ENCODE assay signal across 37 cellular contexts in the genomic region with DNA sequence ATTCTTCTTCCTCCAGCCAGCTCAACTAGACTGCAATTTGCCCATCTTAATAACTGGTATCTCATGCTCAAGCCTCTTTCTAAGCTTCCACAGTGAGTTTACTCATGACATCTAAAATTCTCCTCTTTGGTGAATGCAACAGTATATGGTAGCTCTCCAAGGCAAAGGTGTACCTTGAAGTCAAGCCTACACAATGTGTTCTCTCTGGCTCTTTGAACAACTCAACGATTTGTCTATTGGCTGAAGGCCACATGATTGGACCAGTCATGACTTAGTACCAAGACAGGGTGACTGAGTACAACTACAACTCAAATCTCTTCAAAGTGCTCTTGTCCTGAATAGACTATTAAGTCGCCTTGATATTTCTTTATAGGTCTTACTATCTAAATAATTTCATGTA.
"Had no signal": no experiment of that assay in that cellular context is flagged by ENCODE, and none has a peak within 500 bp of the region (broad histone marks: within the 10 kb centered on the region; RNA-seq: fewer than 3 reads in every experiment).

No MANE protein-coding gene starts in this region.

- H3K27ac ChIP-seq: adrenal gland, ascending aorta, body of pancreas, brain microvascular endothelial cell, cardiac muscle cell had no signal

- ATAC-seq: activated naive CD4-positive, alpha-beta T cell treated with anti-CD3 and anti-CD28 coated beads, Interleukin-2, amount 50 U/mL, for 72 hours; activated naive CD8-positive, alpha-beta T cell treated with anti-CD3 and anti-CD28 coated beads, Interleukin-2, amount 50 U/mL, for 24 hours; activated T-cell treated with anti-CD3 and anti-CD28 coated beads, Interleukin-2, amount 50 U/mL, for 4 hours; activated T-cell treated with anti-CD3 and anti-CD28 coated beads, Interleukin-2, amount 50 U/mL, for 72 hours; activated T-helper 17 cell treated with anti-CD3 and anti-CD28 coated beads, Interleukin-2, amount 50 U/mL, for 72 hours; body of pancreas had no signal

- H3K9me3 Mint-ChIP-seq: activated naive CD4-positive, alpha-beta T cell treated with anti-CD3 and anti-CD28 coated beads for 36 hours; activated naive CD4-positive, alpha-beta T cell treated with anti-CD3 and anti-CD28 coated beads, Interleukin-2, amount 10 ng/mL, durations not matched to agents 7 days and 5 days; activated naive CD4-positive, alpha-beta T cell treated with anti-CD3 and anti-CD28 coated beads, Interleukin-2, amount 50 U/mL, for 24 hours; activated naive CD4-positive, alpha-beta T cell treated with anti-CD3 and anti-CD28 coated beads, Interleukin-2, amount 50 U/mL, for 72 hours; activated naive CD8-positive, alpha-beta T cell treated with anti-CD3 and anti-CD28 coated beads for 36 hours; activated naive CD8-positive, alpha-beta T cell treated with anti-CD3 and anti-CD28 coated beads, Interleukin-2, amount 10 ng/mL, durations not matched to agents 7 days and 5 days; activated naive CD8-positive, alpha-beta T cell treated with anti-CD3 and anti-CD28 coated beads, Interleukin-2, amount 50 U/mL, for 24 hours; activated T-cell treated with anti-CD3 and anti-CD28 coated beads, Interleukin-2, amount 50 U/mL, for 24 hours; activated T-cell treated with anti-CD3 and anti-CD28 coated beads, Interleukin-2, amount 50 U/mL, for 4 hours; activated T-helper 1 cell treated with anti-CD3 and anti-CD28 coated beads, Interleukin-12 subunit alpha, Interleukin-12 subunit beta, Interleukin-2, Interleukin-4 antibody, amounts not matched to agents 30 ng/mL and 10 ng/mL and 1 ng/mL, durations not matched to agents 14 hours and 24 hours and 36 hours; activated T-helper 17 cell treated with anti-CD3 and anti-CD28 coated beads, Interleukin-2, amount 50 U/mL, for 72 hours; activated T-helper 2 cell treated with anti-CD3 and anti-CD28 coated beads, Interferon-gamma antibody, Interleukin-2, Interleukin-4, amounts not matched to agents 10 μg/mL and 5 μg/mL and 100 μg/mL, durations not matched to agents 14 hours and 24 hours and 36 hours; brain had no signal

- H3K27me3 ChIP-seq: adrenal gland, ascending aorta, brain microvascular endothelial cell, cardiac muscle cell had no signal

- H3K4me3 ChIP-seq: adrenal gland, ascending aorta, body of pancreas, cardiac muscle cell had no signal

- H3K9me3 ChIP-seq: adrenal gland, ascending aorta, body of pancreas had no signal

- H3K4me1 Mint-ChIP-seq: activated naive CD4-positive, alpha-beta T cell treated with anti-CD3 and anti-CD28 coated beads, Interleukin-2, amount 10 ng/mL, durations not matched to agents 7 days and 5 days; activated naive CD4-positive, alpha-beta T cell treated with anti-CD3 and anti-CD28 coated beads, Interleukin-2, amount 50 U/mL, for 24 hours; activated naive CD8-positive, alpha-beta T cell treated with anti-CD3 and anti-CD28 coated beads for 36 hours; activated naive CD8-positive, alpha-beta T cell treated with anti-CD3 and anti-CD28 coated beads, Interleukin-2, amount 10 ng/mL, durations not matched to agents 7 days and 5 days; activated naive CD8-positive, alpha-beta T cell treated with anti-CD3 and anti-CD28 coated beads, Interleukin-2, amount 50 U/mL, for 24 hours; activated T-helper 17 cell treated with anti-CD3 and anti-CD28 coated beads, Interleukin-2, amount 50 U/mL, for 72 hours; brain; central memory CD8-positive, alpha-beta T cell had no signal

- DNase-seq: activated effector memory CD4-positive, alpha-beta T cell treated with anti-CD3 and anti-CD28 coated beads, Interleukin-2, amount 50 U/mL, for 16 hours; activated effector memory CD4-positive, alpha-beta T cell treated with Interleukin-2 at 50 U/mL for 16 hours; activated gamma-delta T cell; activated gamma-delta T cell treated with Interleukin-2 at 50 U/mL for 16 hours; activated naive CD4-positive, alpha-beta T cell; activated naive CD4-positive, alpha-beta T cell treated with anti-CD3 and anti-CD28 coated beads for 36 hours; activated naive CD4-positive, alpha-beta T cell treated with anti-CD3 and anti-CD28 coated beads, Interleukin-2, amount 10 ng/mL, durations not matched to agents 7 days and 5 days; activated naive CD4-positive, alpha-beta T cell treated with anti-CD3 and anti-CD28 coated beads, Interleukin-2, amount 50 U/mL, for 16 hours; activated naive CD4-positive, alpha-beta T cell treated with Interleukin-2 at 50 U/mL for 16 hours; activated naive CD8-positive, alpha-beta T cell treated with anti-CD3 and anti-CD28 coated beads for 36 hours; activated naive CD8-positive, alpha-beta T cell treated with anti-CD3 and anti-CD28 coated beads, Interleukin-2, amount 10 ng/mL, durations not matched to agents 7 days and 5 days; activated naive CD8-positive, alpha-beta T cell treated with anti-CD3 and anti-CD28 coated beads, Interleukin-2, amount 50 U/mL, for 24 hours; activated T-cell treated with anti-CD3 and anti-CD28 coated beads, Interleukin-2, amount 50 U/mL, for 1 hour; activated T-cell treated with anti-CD3 and anti-CD28 coated beads, Interleukin-2, amount 50 U/mL, for 24 hours; activated T-cell treated with anti-CD3 and anti-CD28 coated beads, Interleukin-2, amount 50 U/mL, for 4 hours; activated T-cell treated with anti-CD3 and anti-CD28 coated beads, Interleukin-2, amount 50 U/mL, for 48 hours; activated T-cell treated with anti-CD3 and anti-CD28 coated beads, Interleukin-2, amount 50 U/mL, for 72 hours; adrenal gland; amniotic stem cell; amygdala; anterior cingulate cortex; aorta; body of pancreas; brain microvascular endothelial cell; caudate nucleus; central memory CD4-positive, alpha-beta T cell; cerebellar nuclear complex had no signal

- H3K36me3 Mint-ChIP-seq: activated naive CD4-positive, alpha-beta T cell treated with anti-CD3 and anti-CD28 coated beads, Interleukin-2, amount 10 ng/mL, durations not matched to agents 7 days and 5 days; activated naive CD4-positive, alpha-beta T cell treated with anti-CD3 and anti-CD28 coated beads, Interleukin-2, amount 50 U/mL, for 24 hours; activated naive CD4-positive, alpha-beta T cell treated with anti-CD3 and anti-CD28 coated beads, Interleukin-2, amount 50 U/mL, for 72 hours; activated naive CD8-positive, alpha-beta T cell; activated naive CD8-positive, alpha-beta T cell treated with anti-CD3 and anti-CD28 coated beads for 36 hours; activated naive CD8-positive, alpha-beta T cell treated with anti-CD3 and anti-CD28 coated beads, Interleukin-2, amount 10 ng/mL, durations not matched to agents 7 days and 5 days; brain had no signal

- H3K36me3 ChIP-seq: adrenal gland, ascending aorta, brain microvascular endothelial cell, cardiac muscle cell had no signal

- H3K4me1 ChIP-seq: adrenal gland, ascending aorta, body of pancreas had no signal

- H3K27me3 Mint-ChIP-seq: activated naive CD4-positive, alpha-beta T cell treated with anti-CD3 and anti-CD28 coated beads, Interleukin-2, amount 10 ng/mL, durations not matched to agents 7 days and 5 days; activated naive CD8-positive, alpha-beta T cell; activated naive CD8-positive, alpha-beta T cell treated with anti-CD3 and anti-CD28 coated beads for 36 hours; activated naive CD8-positive, alpha-beta T cell treated with anti-CD3 and anti-CD28 coated beads, Interleukin-2, amount 10 ng/mL, durations not matched to agents 7 days and 5 days; activated naive CD8-positive, alpha-beta T cell treated with anti-CD3 and anti-CD28 coated beads, Interleukin-2, amount 50 U/mL, for 24 hours; activated T-cell treated with anti-CD3 and anti-CD28 coated beads, Interleukin-2, amount 50 U/mL, for 24 hours; activated T-helper 17 cell treated with anti-CD3 and anti-CD28 coated beads, Interleukin-2, amount 50 U/mL, for 72 hours had no signal

- H3K4me3 Mint-ChIP-seq: activated naive CD4-positive, alpha-beta T cell treated with anti-CD3 and anti-CD28 coated beads for 36 hours; activated naive CD4-positive, alpha-beta T cell treated with anti-CD3 and anti-CD28 coated beads, Interleukin-2, amount 10 ng/mL, durations not matched to agents 7 days and 5 days; activated naive CD4-positive, alpha-beta T cell treated with anti-CD3 and anti-CD28 coated beads, Interleukin-2, amount 50 U/mL, for 24 hours; activated naive CD8-positive, alpha-beta T cell; activated naive CD8-positive, alpha-beta T cell treated with anti-CD3 and anti-CD28 coated beads for 36 hours; activated naive CD8-positive, alpha-beta T cell treated with anti-CD3 and anti-CD28 coated beads, Interleukin-2, amount 10 ng/mL, durations not matched to agents 7 days and 5 days; activated naive CD8-positive, alpha-beta T cell treated with anti-CD3 and anti-CD28 coated beads, Interleukin-2, amount 50 U/mL, for 24 hours; activated T-cell treated with anti-CD3 and anti-CD28 coated beads, Interleukin-2, amount 50 U/mL, for 24 hours; activated T-cell treated with anti-CD3 and anti-CD28 coated beads, Interleukin-2, amount 50 U/mL, for 4 hours; activated T-cell treated with anti-CD3 and anti-CD28 coated beads, Interleukin-2, amount 50 U/mL, for 72 hours; activated T-helper 1 cell treated with anti-CD3 and anti-CD28 coated beads, Interleukin-12 subunit alpha, Interleukin-12 subunit beta, Interleukin-2, Interleukin-4 antibody, amounts not matched to agents 30 ng/mL and 10 ng/mL and 1 ng/mL, durations not matched to agents 14 hours and 24 hours and 36 hours; activated T-helper 17 cell treated with anti-CD3 and anti-CD28 coated beads, Interleukin-2, amount 50 U/mL, for 72 hours; brain; central memory CD8-positive, alpha-beta T cell had no signal

- H3K27ac Mint-ChIP-seq: activated naive CD4-positive, alpha-beta T cell treated with anti-CD3 and anti-CD28 coated beads for 36 hours; activated naive CD4-positive, alpha-beta T cell treated with anti-CD3 and anti-CD28 coated beads, Interleukin-2, amount 10 ng/mL, durations not matched to agents 7 days and 5 days; activated naive CD4-positive, alpha-beta T cell treated with anti-CD3 and anti-CD28 coated beads, Interleukin-2, amount 50 U/mL, for 24 hours; activated naive CD4-positive, alpha-beta T cell treated with anti-CD3 and anti-CD28 coated beads, Interleukin-2, amount 50 U/mL, for 72 hours; activated naive CD8-positive, alpha-beta T cell; activated naive CD8-positive, alpha-beta T cell treated with anti-CD3 and anti-CD28 coated beads for 36 hours; activated naive CD8-positive, alpha-beta T cell treated with anti-CD3 and anti-CD28 coated beads, Interleukin-2, amount 10 ng/mL, durations not matched to agents 7 days and 5 days; activated naive CD8-positive, alpha-beta T cell treated with anti-CD3 and anti-CD28 coated beads, Interleukin-2, amount 50 U/mL, for 24 hours; activated T-cell treated with anti-CD3 and anti-CD28 coated beads, Interleukin-2, amount 50 U/mL, for 24 hours; activated T-cell treated with anti-CD3 and anti-CD28 coated beads, Interleukin-2, amount 50 U/mL, for 72 hours; activated T-helper 1 cell treated with anti-CD3 and anti-CD28 coated beads, Interleukin-12 subunit alpha, Interleukin-12 subunit beta, Interleukin-2, Interleukin-4 antibody, amounts not matched to agents 30 ng/mL and 10 ng/mL and 1 ng/mL, durations not matched to agents 14 hours and 24 hours and 36 hours; activated T-helper 17 cell treated with anti-CD3 and anti-CD28 coated beads, Interleukin-2, amount 50 U/mL, for 72 hours; activated T-helper 2 cell treated with anti-CD3 and anti-CD28 coated beads, Interferon-gamma antibody, Interleukin-2, Interleukin-4, amounts not matched to agents 10 μg/mL and 5 μg/mL and 100 μg/mL, durations not matched to agents 14 hours and 24 hours and 36 hours; brain had no signal
